Comparison of ENCODE assay signal across 1 cellular context in the genomic region with DNA sequence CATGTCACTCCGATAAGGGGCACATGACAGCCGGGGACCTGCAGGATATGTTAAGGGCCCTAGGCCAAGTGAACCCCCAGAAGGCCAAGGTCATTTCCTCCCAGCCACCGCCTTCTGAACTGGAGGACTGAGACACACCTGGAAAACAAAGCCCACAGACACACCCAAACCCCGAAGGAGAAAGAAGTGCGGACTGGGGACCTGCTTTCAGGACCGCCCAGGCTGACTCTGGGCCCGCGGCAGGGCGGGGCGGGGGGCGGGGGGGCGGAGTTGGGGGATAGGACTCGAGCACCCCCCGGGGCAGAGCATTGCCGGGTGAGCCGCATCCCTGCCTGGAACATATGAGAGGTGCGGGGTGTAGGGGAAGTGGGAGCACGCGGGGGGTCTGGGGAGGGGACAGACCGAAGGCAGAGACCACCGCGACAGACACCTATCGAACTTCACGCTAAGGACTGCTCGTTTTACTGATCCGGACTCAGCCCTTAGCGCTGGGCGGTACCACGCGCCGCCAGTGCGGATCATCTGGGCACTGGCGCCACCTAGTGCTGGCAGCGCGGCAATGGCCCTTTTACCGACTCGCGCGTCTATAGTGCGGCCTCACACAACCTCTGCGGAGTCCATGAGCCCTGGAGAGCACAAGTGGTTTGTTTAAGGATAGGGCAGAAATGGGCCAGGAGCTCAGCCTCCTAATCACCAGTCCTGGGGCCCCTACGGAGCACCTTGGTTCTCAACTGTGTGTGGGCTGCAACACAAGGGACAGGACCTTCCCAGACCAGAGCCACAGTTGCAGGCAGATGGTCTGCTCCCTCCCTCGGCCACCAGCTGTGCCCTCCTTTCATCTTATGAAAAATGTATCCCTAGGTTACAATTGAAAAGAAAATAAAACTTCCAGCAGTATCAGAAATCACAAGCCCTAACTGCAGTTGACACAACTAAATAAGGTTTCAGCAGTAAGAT.
TF ChIP-seq lines count a peak whose summit lies in the region.

No MANE protein-coding gene starts in this region.

TF ChIP-seq in K562, 482 proteins besides CTCF, POLR2A, EP300 and RAD21 (continued from another document):
- TF ChIP-seq, protein P1, sequence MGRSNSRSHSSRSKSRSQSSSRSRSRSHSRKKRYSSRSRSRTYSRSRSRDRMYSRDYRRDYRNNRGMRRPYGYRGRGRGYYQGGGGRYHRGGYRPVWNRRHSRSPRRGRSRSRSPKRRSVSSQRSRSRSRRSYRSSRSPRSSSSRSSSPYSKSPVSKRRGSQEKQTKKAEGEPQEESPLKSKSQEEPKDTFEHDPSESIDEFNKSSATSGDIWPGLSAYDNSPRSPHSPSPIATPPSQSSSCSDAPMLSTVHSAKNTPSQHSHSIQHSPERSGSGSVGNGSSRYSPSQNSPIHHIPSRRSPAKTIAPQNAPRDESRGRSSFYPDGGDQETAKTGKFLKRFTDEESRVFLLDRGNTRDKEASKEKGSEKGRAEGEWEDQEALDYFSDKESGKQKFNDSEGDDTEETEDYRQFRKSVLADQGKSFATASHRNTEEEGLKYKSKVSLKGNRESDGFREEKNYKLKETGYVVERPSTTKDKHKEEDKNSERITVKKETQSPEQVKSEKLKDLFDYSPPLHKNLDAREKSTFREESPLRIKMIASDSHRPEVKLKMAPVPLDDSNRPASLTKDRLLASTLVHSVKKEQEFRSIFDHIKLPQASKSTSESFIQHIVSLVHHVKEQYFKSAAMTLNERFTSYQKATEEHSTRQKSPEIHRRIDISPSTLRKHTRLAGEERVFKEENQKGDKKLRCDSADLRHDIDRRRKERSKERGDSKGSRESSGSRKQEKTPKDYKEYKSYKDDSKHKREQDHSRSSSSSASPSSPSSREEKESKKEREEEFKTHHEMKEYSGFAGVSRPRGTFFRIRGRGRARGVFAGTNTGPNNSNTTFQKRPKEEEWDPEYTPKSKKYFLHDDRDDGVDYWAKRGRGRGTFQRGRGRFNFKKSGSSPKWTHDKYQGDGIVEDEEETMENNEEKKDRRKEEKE (IDR thresholded peaks at IDR 0.05; ENCODE audit: borderline replicate concordance in 1 of 2, control insufficient read depth in 1 of 2, low read depth in 2 of 2, low read length in 1 of 2): no peak
- peak; percentile 52 for TF ChIP-seq USF1 (CRISPR knock-in tag; IDR thresholded peaks at IDR 0.05)
- TF ChIP-seq ADNP (tag; IDR thresholded peaks at IDR 0.05): no peak
- TF ChIP-seq TAF15 (IDR thresholded peaks at IDR 0.05; ENCODE audit: low read depth, low read length): no peak
- TF ChIP-seq HDGF (IDR thresholded peaks at IDR 0.05): no peak
- TF ChIP-seq, protein P2, sequence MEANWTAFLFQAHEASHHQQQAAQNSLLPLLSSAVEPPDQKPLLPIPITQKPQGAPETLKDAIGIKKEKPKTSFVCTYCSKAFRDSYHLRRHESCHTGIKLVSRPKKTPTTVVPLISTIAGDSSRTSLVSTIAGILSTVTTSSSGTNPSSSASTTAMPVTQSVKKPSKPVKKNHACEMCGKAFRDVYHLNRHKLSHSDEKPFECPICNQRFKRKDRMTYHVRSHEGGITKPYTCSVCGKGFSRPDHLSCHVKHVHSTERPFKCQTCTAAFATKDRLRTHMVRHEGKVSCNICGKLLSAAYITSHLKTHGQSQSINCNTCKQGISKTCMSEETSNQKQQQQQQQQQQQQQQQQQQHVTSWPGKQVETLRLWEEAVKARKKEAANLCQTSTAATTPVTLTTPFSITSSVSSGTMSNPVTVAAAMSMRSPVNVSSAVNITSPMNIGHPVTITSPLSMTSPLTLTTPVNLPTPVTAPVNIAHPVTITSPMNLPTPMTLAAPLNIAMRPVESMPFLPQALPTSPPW (CRISPR knock-in tag; IDR thresholded peaks at IDR 0.05): peak; percentile 69
- TF ChIP-seq ZNF445 (CRISPR knock-in tag; IDR thresholded peaks at IDR 0.05; ENCODE audit: low read depth): no peak
- TF ChIP-seq CHD4 (IDR thresholded peaks at IDR 0.05; ENCODE audit: insufficient read depth, insufficient replicate concordance, low read depth, low read length, poor library complexity, severe bottlenecking): no peak
- TF ChIP-seq MYC (IDR thresholded peaks at IDR 0.05; ENCODE audit: low read depth, low read length): peak; percentile 75
- TF ChIP-seq MYC (CRISPR knock-in tag; IDR thresholded peaks at IDR 0.05; ENCODE audit: borderline replicate concordance, low read depth): no peak
- no peak for TF ChIP-seq BRCA1 (IDR thresholded peaks at IDR 0.05)
- no peak for TF ChIP-seq BRCA1 (CRISPR knock-in tag; IDR thresholded peaks at IDR 0.05)
- TF ChIP-seq UBTF (IDR thresholded peaks at IDR 0.05; ENCODE audit: borderline replicate concordance in 1 of 2, low read depth in 2 of 2, low read length in 2 of 2): no peak
- no peak for TF ChIP-seq NR1H2 (CRISPR knock-in tag; IDR thresholded peaks at IDR 0.05)
- TF ChIP-seq, protein P3, sequence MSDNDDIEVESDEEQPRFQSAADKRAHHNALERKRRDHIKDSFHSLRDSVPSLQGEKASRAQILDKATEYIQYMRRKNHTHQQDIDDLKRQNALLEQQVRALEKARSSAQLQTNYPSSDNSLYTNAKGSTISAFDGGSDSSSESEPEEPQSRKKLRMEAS (CRISPR knock-in tag; IDR thresholded peaks at IDR 0.05): peak; percentile 31; the same call in 1 of the 2 replicates
- TF ChIP-seq CREM (IDR thresholded peaks at IDR 0.05; ENCODE audit: low read depth): peak; percentile 70
- TF ChIP-seq PHF8 (IDR thresholded peaks at IDR 0.05; ENCODE audit: borderline replicate concordance, low read length): no peak
- TF ChIP-seq TFAP4 (CRISPR knock-in tag; IDR thresholded peaks at IDR 0.05; ENCODE audit: borderline replicate concordance): peak; percentile 78
- TF ChIP-seq DLX4 (CRISPR knock-in tag; IDR thresholded peaks at IDR 0.05): no peak
- TF ChIP-seq DNMT1 (IDR thresholded peaks at IDR 0.05): no peak
- TF ChIP-seq CTCFL (IDR thresholded peaks at IDR 0.05; ENCODE audit: borderline replicate concordance, insufficient read depth, low read depth, low read length, poor library complexity, severe bottlenecking): peak; percentile 63
- TF ChIP-seq, protein P4, sequence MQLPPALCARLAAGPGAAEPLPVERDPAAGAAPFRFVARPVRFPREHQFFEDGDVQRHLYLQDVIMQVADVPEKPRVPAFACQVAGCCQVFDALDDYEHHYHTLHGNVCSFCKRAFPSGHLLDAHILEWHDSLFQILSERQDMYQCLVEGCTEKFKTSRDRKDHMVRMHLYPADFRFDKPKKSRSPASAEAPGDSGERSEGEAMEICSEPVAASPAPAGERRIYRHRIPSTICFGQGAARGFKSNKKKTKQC (CRISPR knock-in tag; IDR thresholded peaks at IDR 0.05): 0 out of 2 replicates have a peak, but pooled peaks have one; percentile 37
- TF ChIP-seq KLF16 (IDR thresholded peaks at IDR 0.05): no peak
- TF ChIP-seq NFRKB (IDR thresholded peaks at IDR 0.05; ENCODE audit: low read depth): no peak
- no peak for TF ChIP-seq ZNF780A (CRISPR knock-in tag; IDR thresholded peaks at IDR 0.05)
